In genomic region chrX:150635952-150636351, GRCh38 we compare ENCODE assay signal across 11 cellular contexts. TPM values are rescaled to one million over a fixed set of nuclear protein-coding genes. Genes with fewer than 3 reads are reported as not detected.
DNase-seq lines count a peak whose midpoint lies in the region; ATAC-seq and TF ChIP-seq lines count a peak whose summit lies in the region.
"Had no signal": no experiment of that assay in that cellular context is flagged by ENCODE, and none has a peak within 500 bp of the region (broad histone marks: within the 10 kb centered on the region; RNA-seq: fewer than 3 reads in every experiment).

No MANE protein-coding gene starts in this region.

- H3K27ac Mint-ChIP-seq in progenitor cell of endocrine pancreas, result no peak overlapping the region
- H3K27ac Mint-ChIP-seq: activated naive CD4-positive, alpha-beta T cell treated with anti-CD3 and anti-CD28 coated beads, Interleukin-2, amount 10 ng/mL, durations not matched to agents 7 days and 5 days had no signal

- H3K36me3 Mint-ChIP-seq in progenitor cell of endocrine pancreas (ENCODE audit: insufficient read depth), result peaks cover 7% of the 10 kb centered on the region

- H3K4me1 ChIP-seq in right atrium auricular region, result no peaks in the 10 kb centered on the region

- no peak overlapping the region for H3K27ac ChIP-seq in right atrium auricular region

- no peak overlapping the region for H3K4me3 ChIP-seq in right atrium auricular region

- no peak for TF ChIP-seq CTCF in progenitor cell of endocrine pancreas (IDR thresholded peaks at IDR 0.05; ENCODE audit: unreplicated experiment)
- TF ChIP-seq CTCF in right atrium auricular region (IDR thresholded peaks at IDR 0.05), result no peak

- H3K36me3 ChIP-seq in right atrium auricular region, result no peaks in the 10 kb centered on the region

- H3K9me3 ChIP-seq in right atrium auricular region, result no peaks in the 10 kb centered on the region

- H3K27me3 Mint-ChIP-seq in progenitor cell of endocrine pancreas, result no peaks in the 10 kb centered on the region
- H3K27me3 Mint-ChIP-seq: activated naive CD4-positive, alpha-beta T cell treated with anti-CD3 and anti-CD28 coated beads, Interleukin-2, amount 10 ng/mL, durations not matched to agents 7 days and 5 days had no signal

- no peaks in the 10 kb centered on the region for H3K27me3 ChIP-seq in right atrium auricular region

- no peak overlapping the region for H3K4me3 Mint-ChIP-seq in progenitor cell of endocrine pancreas (ENCODE audit: low read depth)
- H3K4me3 Mint-ChIP-seq: activated naive CD4-positive, alpha-beta T cell treated with anti-CD3 and anti-CD28 coated beads, Interleukin-2, amount 10 ng/mL, durations not matched to agents 7 days and 5 days; neural crest cell had no signal

- no peaks in the 10 kb centered on the region for H3K4me1 Mint-ChIP-seq in progenitor cell of endocrine pancreas (ENCODE audit: low read depth)
- H3K4me1 Mint-ChIP-seq: activated naive CD4-positive, alpha-beta T cell treated with anti-CD3 and anti-CD28 coated beads, Interleukin-2, amount 10 ng/mL, durations not matched to agents 7 days and 5 days; neural crest cell had no signal

- H3K9me3 Mint-ChIP-seq in progenitor cell of endocrine pancreas (ENCODE audit: low read depth), result peaks cover 21% of the 10 kb centered on the region
- H3K9me3 Mint-ChIP-seq: activated naive CD4-positive, alpha-beta T cell treated with anti-CD3 and anti-CD28 coated beads, Interleukin-2, amount 10 ng/mL, durations not matched to agents 7 days and 5 days; neural crest cell had no signal

- DNase-seq in AG08396 (ENCODE audit: low spot score) (peak; percentile 24), epidermal melanocyte (ENCODE audit: insufficient read length, low spot score) (peak; percentile 13), progenitor cell of endocrine pancreas (ENCODE audit: low spot score, unreplicated experiment) (no peak), right atrium auricular region (ENCODE audit: low spot score) (no peak), NCI-H187 (lab: John Stamatoyannopoulos, UW) (no peak), GDM1 (lab: John Stamatoyannopoulos, UW) (no peak)
- DNase-seq: activated naive CD4-positive, alpha-beta T cell treated with anti-CD3 and anti-CD28 coated beads, Interleukin-2, amount 10 ng/mL, durations not matched to agents 7 days and 5 days; NCI-H1930 had no signal

- ATAC-seq in GM18909 (IDR thresholded peaks at IDR 0.05; ENCODE audit: poor library complexity, unreplicated experiment), result peak; percentile 80
- ATAC-seq in HG03521 (IDR thresholded peaks at IDR 0.05; ENCODE audit: unreplicated experiment), result peak; percentile 83

RNA-seq across cellular contexts. Expression of gene MTMR1, which starts 57.2 kb away (rescaled TPM):
- total RNA-seq in progenitor cell of endocrine pancreas (28.4 and 28.5 TPM in 2 replicates), right atrium auricular region (10 to 100 TPM; 10.2 to 21.0 TPM)

Comparison
In these comparisons a context has a peak if more than half of its experiments do, and no peak if none do; other contexts are left out.
1. DNase-seq: peak in AG08396 (single experiment) and epidermal melanocyte (single experiment); none in progenitor cell of endocrine pancreas (single experiment), right atrium auricular region (single experiment), NCI-H187 (0 of 2) and GDM1 (single experiment).